Comparison of ENCODE assay signal across 11 cellular contexts in genomic region chr16:19691161-19691850, GRCh38. TPM values are rescaled to one million over a fixed set of nuclear protein-coding genes. Genes with fewer than 3 reads are reported as not detected.
DNase-seq lines count a peak whose midpoint lies in the region; ATAC-seq and TF ChIP-seq lines count a peak whose summit lies in the region.
"Had no signal": no experiment of that assay in that cellular context is flagged by ENCODE, and none has a peak within 500 bp of the region (broad histone marks: within the 10 kb centered on the region; RNA-seq: fewer than 3 reads in every experiment).

No MANE protein-coding gene starts in this region.

- H3K4me3 ChIP-seq in NB4 (ENCODE audit: low read depth, low read length) (no peak overlapping the region), endodermal cell (ENCODE audit: low read length) (no peak overlapping the region)
- H3K4me3 ChIP-seq: BLaER1 had no signal

- peaks cover 57% of the 10 kb centered on the region for H3K4me1 Mint-ChIP-seq in CD4-positive, alpha-beta T cell (ENCODE audit: low read depth)
- H3K4me1 Mint-ChIP-seq in endodermal cell, result peaks cover 7% of the 10 kb centered on the region
- H3K4me1 Mint-ChIP-seq: activated B cell treated with CpG ODN at 0.5 μM for 24 hours had no signal

- peak overlapping the region; percentile 51 for H3K27ac Mint-ChIP-seq in CD4-positive, alpha-beta T cell
- peak overlapping the region; percentile 68 for H3K27ac Mint-ChIP-seq in endodermal cell
- H3K27ac Mint-ChIP-seq: activated B cell treated with CpG ODN at 0.5 μM for 24 hours had no signal

- CTCF ChIA-PET in CD4-positive, alpha-beta T cell (lab: Charles Lee), result no interaction called here

- H3K4me1 ChIP-seq in endodermal cell (ENCODE audit: control insufficient read depth, insufficient read depth, low read length), result peaks cover 7% of the 10 kb centered on the region

- H3K27me3 ChIP-seq in CD4-positive, alpha-beta T cell (ENCODE audit: control insufficient read depth, insufficient read depth, low read length), result no peaks in the 10 kb centered on the region
- H3K27me3 ChIP-seq in endodermal cell (ENCODE audit: control insufficient read depth, insufficient read depth, low read length, poor library complexity, severe bottlenecking), result no peaks in the 10 kb centered on the region
- H3K27me3 ChIP-seq: BLaER1 had no signal

- no peaks in the 10 kb centered on the region for H3K9me3 Mint-ChIP-seq in CD4-positive, alpha-beta T cell
- no peaks in the 10 kb centered on the region for H3K9me3 Mint-ChIP-seq in endodermal cell
- H3K9me3 Mint-ChIP-seq: activated B cell treated with CpG ODN at 0.5 μM for 24 hours had no signal

- H3K27ac ChIP-seq in CD4-positive, alpha-beta T cell (ENCODE audit: low read depth, low read length), result no peak overlapping the region
- peak overlapping the region; percentile 13 for H3K27ac ChIP-seq in endodermal cell (ENCODE audit: low read depth, low read length)

- H3K4me3 Mint-ChIP-seq in CD4-positive, alpha-beta T cell, result no peak overlapping the region
- H3K4me3 Mint-ChIP-seq in endodermal cell, result no peak overlapping the region
- H3K4me3 Mint-ChIP-seq: activated B cell treated with CpG ODN at 0.5 μM for 24 hours had no signal

- intact Hi-C loops in CD4-positive, alpha-beta T cell (cut with DNase I, micrococcal nuclease), result no loop called here

- no peak for DNase-seq in CD4-positive, alpha-beta T cell
- DNase-seq in NB4 (ENCODE audit: low read depth) (peak; percentile 20), endodermal cell (no peak), nucleus accumbens (lab: John Stamatoyannopoulos, UW) (peak in 44 of 56 donors; percentile 5 to 69 (median 36)), HT-29 (ENCODE audit: low spot score) (no peak), NCI-H2227 treated with DMSO at 0.1 percent for 48 hours (lab: John Stamatoyannopoulos, UW) (no peak)
- DNase-seq in activated CD4-positive, alpha-beta T cell treated with anti-CD3 and anti-CD28 coated beads for 1 hour, result no peak
- DNase-seq: activated B cell treated with CpG ODN at 0.5 μM for 24 hours, erythroblast had no signal

- no peak overlapping the region for H3K9ac ChIP-seq in endodermal cell (ENCODE audit: extremely low read depth, low read length, poor library complexity, severe bottlenecking)
- H3K9ac ChIP-seq: BLaER1 had no signal

- H3K36me3 Mint-ChIP-seq in CD4-positive, alpha-beta T cell (ENCODE audit: low read depth), result peaks cover 46% of the 10 kb centered on the region
- peaks cover 65% of the 10 kb centered on the region for H3K36me3 Mint-ChIP-seq in endodermal cell (ENCODE audit: low read depth)

- ATAC-seq in CD4-positive, alpha-beta T cell (ENCODE audit: poor library complexity), result no peak
- no peak for ATAC-seq in HG02870 (IDR thresholded peaks at IDR 0.05; ENCODE audit: unreplicated experiment)

- H3K36me3 ChIP-seq in endodermal cell (ENCODE audit: control insufficient read depth, insufficient read depth, low read length), result peaks cover 29% of the 10 kb centered on the region

- no peak for TF ChIP-seq CTCF in CD4-positive, alpha-beta T cell (IDR thresholded peaks at IDR 0.05)
- no peak for TF ChIP-seq CTCF in NB4 (IDR thresholded peaks at IDR 0.05; ENCODE audit: low read depth, low read length)
- no peak for TF ChIP-seq CTCF in endodermal cell (conservative IDR thresholded peaks at IDR 0.05)

- no peaks in the 10 kb centered on the region for H3K9me3 ChIP-seq in CD4-positive, alpha-beta T cell (ENCODE audit: control insufficient read depth, low read length)
- no peaks in the 10 kb centered on the region for H3K9me3 ChIP-seq in endodermal cell (ENCODE audit: control insufficient read depth, low read length)
- H3K9me3 ChIP-seq: BLaER1 had no signal

- 93 to 94% methylated on average over 16 to 18 of the region's 18 CpGs for WGBS in endodermal cell (ENCODE audit: insufficient coverage in 1 of 2, insufficient read length in 1 of 2), 2 experiments

- POLR2A ChIA-PET in CD4-positive, alpha-beta T cell (lab: Charles Lee), result no interaction called here

- no peak for TF ChIP-seq POLR2A in NB4 (IDR thresholded peaks at IDR 0.05; ENCODE audit: extremely low read depth, insufficient read length)

- no peaks in the 10 kb centered on the region for H3K27me3 Mint-ChIP-seq in CD4-positive, alpha-beta T cell
- H3K27me3 Mint-ChIP-seq in endodermal cell (ENCODE audit: insufficient read depth), result no peaks in the 10 kb centered on the region
- H3K27me3 Mint-ChIP-seq: activated B cell treated with CpG ODN at 0.5 μM for 24 hours had no signal

RNA-seq across cellular contexts. Expression of gene KNOP1, which starts 26.7 kb away (rescaled TPM):
- total RNA-seq in CD4-positive, alpha-beta T cell, result 1 to 10 TPM; 3.5 to 4.1 TPM
- 10 to 100 TPM; 83.9 to 95.9 TPM for total RNA-seq in endodermal cell
- polyA plus RNA-seq in endodermal cell (2013, experiment 1 of 2), result 57.7 TPM
- polyA plus RNA-seq in endodermal cell (2013, experiment 2 of 2), result 62.8 TPM
- 17.0 and 19.2 TPM in 2 replicates for total RNA-seq in HT-29 (2014; rRNA removed; shearing (Covaris generic))

RNA-seq across cellular contexts. Expression of gene IQCK, which starts 26.8 kb away (rescaled TPM):
- total RNA-seq in CD4-positive, alpha-beta T cell, result 1 to 10 TPM; 1.6 to 1.7 TPM
- 10 to 100 TPM; 21.1 to 30.1 TPM for total RNA-seq in endodermal cell
- 21.5 TPM for polyA plus RNA-seq in endodermal cell (2013, experiment 1 of 2)
- polyA plus RNA-seq in endodermal cell (2013, experiment 2 of 2), result 19.6 TPM
- total RNA-seq in HT-29 (2014; rRNA removed; shearing (Covaris generic)), result 4.3 and 5.7 TPM in 2 replicates

Comparison
In these comparisons a context has a peak if more than half of its experiments do, and no peak if none do; other contexts are left out.
1. DNase-seq: peak in NB4 (single experiment) and nucleus accumbens (44 of 56); none in CD4-positive, alpha-beta T cell (0 of 10), endodermal cell (single experiment), HT-29 (single experiment), activated CD4-positive, alpha-beta T cell treated with anti-CD3 and anti-CD28 coated beads for 1 hour (single experiment) and NCI-H2227 treated with DMSO at 0.1 percent for 48 hours (single experiment).